In the genomic region with DNA sequence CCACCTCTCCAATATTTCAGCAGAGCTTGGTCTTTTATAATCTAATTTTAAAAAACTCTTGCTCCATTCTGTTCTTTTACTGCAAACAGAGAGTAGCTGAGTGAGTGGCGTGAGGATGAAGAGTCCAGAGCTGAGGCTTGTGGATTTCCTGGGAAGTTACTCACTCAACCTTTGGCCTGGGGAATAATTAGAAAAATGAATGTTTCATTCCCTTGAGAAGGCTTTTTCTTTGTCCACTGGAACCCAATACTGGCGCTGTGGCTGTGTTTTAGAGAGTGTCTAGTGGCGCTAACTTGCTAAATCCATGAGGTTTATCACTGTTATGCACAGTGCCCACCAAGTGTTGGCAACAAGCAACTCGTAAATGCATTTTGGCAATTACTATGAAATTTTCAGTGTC, we compare ENCODE assay signal across 11 cellular contexts.
A peak's percentile ranks its signal among the peaks of the same experiment; 100 is the strongest.
DNase-seq lines count a peak whose midpoint lies in the region; ATAC-seq and TF ChIP-seq lines count a peak whose summit lies in the region.
"Had no signal": no experiment of that assay in that cellular context is flagged by ENCODE, and none has a peak within 500 bp of the region (broad histone marks: within the 10 kb centered on the region; RNA-seq: fewer than 3 reads in every experiment).

No MANE protein-coding gene starts in this region.

- H3K9me3 ChIP-seq in left ventricle myocardium inferior (replicated peaks): no peaks in the 10 kb centered on the region
- H3K9me3 ChIP-seq in right atrium auricular region: no peaks in the 10 kb centered on the region
- H3K9me3 ChIP-seq: adrenal gland had no signal

- ATAC-seq in activated naive CD8-positive, alpha-beta T cell treated with anti-CD3 and anti-CD28 coated beads, Interleukin-2, amount 50 U/mL, for 24 hours: no peak

- H3K36me3 Mint-ChIP-seq in activated naive CD8-positive, alpha-beta T cell treated with anti-CD3 and anti-CD28 coated beads, Interleukin-2, amount 50 U/mL, for 24 hours (ENCODE audit: low read depth): no peaks in the 10 kb centered on the region

- H3K27me3 ChIP-seq in left ventricle myocardium inferior (ENCODE audit: low read depth) (no peaks in the 10 kb centered on the region), right atrium auricular region (no peaks in the 10 kb centered on the region)
- H3K27me3 ChIP-seq: adrenal gland had no signal

- intact Hi-C loops in left ventricle myocardium inferior (cut with micrococcal nuclease): loop anchor here (5.0 kb wide), 2 partner anchors 334 to 734 kb away; no protein-coding TSS in a partner anchor

- H3K36me3 ChIP-seq in left ventricle myocardium inferior (no peaks in the 10 kb centered on the region), right atrium auricular region (no peaks in the 10 kb centered on the region)
- H3K36me3 ChIP-seq: adrenal gland had no signal

- peak overlapping the region; percentile 50 for H3K27ac Mint-ChIP-seq in activated naive CD8-positive, alpha-beta T cell treated with anti-CD3 and anti-CD28 coated beads, Interleukin-2, amount 50 U/mL, for 24 hours

- no peak overlapping the region for H3K4me3 Mint-ChIP-seq in activated naive CD8-positive, alpha-beta T cell treated with anti-CD3 and anti-CD28 coated beads, Interleukin-2, amount 50 U/mL, for 24 hours

- H3K4me3 ChIP-seq in left ventricle myocardium inferior (no peak overlapping the region), right atrium auricular region (no peak overlapping the region), fibroblast of villous mesenchyme (ENCODE audit: low read depth, low read length) (no peak overlapping the region)
- H3K4me3 ChIP-seq: adrenal gland, K562, lung had no signal

- H3K9me3 Mint-ChIP-seq in activated naive CD8-positive, alpha-beta T cell treated with anti-CD3 and anti-CD28 coated beads, Interleukin-2, amount 50 U/mL, for 24 hours: no peaks in the 10 kb centered on the region

- H3K27me3 Mint-ChIP-seq in activated naive CD8-positive, alpha-beta T cell treated with anti-CD3 and anti-CD28 coated beads, Interleukin-2, amount 50 U/mL, for 24 hours: no peaks in the 10 kb centered on the region

- peak overlapping the region; percentile 45 for H3K27ac ChIP-seq in left ventricle myocardium inferior (replicated peaks)
- H3K27ac ChIP-seq in right atrium auricular region: no peak overlapping the region
- H3K27ac ChIP-seq: adrenal gland had no signal

- H3K4me1 ChIP-seq in left ventricle myocardium inferior: peaks cover 20% of the 10 kb centered on the region
- peaks cover 0 to 10% of the 10 kb centered on the region in 2 donors for H3K4me1 ChIP-seq in right atrium auricular region
- H3K4me1 ChIP-seq: adrenal gland had no signal

- TF ChIP-seq CTCF in left ventricle myocardium inferior (IDR thresholded peaks at IDR 0.05; ENCODE audit: borderline replicate concordance): no peak
- TF ChIP-seq CTCF in right atrium auricular region (IDR thresholded peaks at IDR 0.05): no peak
- no peak for TF ChIP-seq CTCF in fibroblast of villous mesenchyme (IDR thresholded peaks at IDR 0.05; ENCODE audit: insufficient read depth, low read depth, low read length)

- no peak for DNase-seq in left ventricle myocardium inferior
- DNase-seq in right atrium auricular region (ENCODE audit: low spot score): no peak
- no peak for DNase-seq in activated naive CD8-positive, alpha-beta T cell treated with anti-CD3 and anti-CD28 coated beads, Interleukin-2, amount 50 U/mL, for 24 hours
- DNase-seq in fibroblast of villous mesenchyme (ENCODE audit: low read depth): peak; percentile 41
- DNase-seq in smooth muscle cell of the brain vasculature (ENCODE audit: low read depth, low spot score): peak; percentile 37
- DNase-seq in stimulated activated CD4-positive, alpha-beta T cell treated with anti-CD3 and anti-CD28 coated beads, Interleukin-4, amount 100 ng/mL, for 24 hours: no peak
- no peak for DNase-seq in NCI-H345 (lab: John Stamatoyannopoulos, UW)
- no peak for DNase-seq in LoVo (ENCODE audit: low spot score)

- H3K4me1 Mint-ChIP-seq in activated naive CD8-positive, alpha-beta T cell treated with anti-CD3 and anti-CD28 coated beads, Interleukin-2, amount 50 U/mL, for 24 hours: peaks cover 29% of the 10 kb centered on the region

Comparison
In these comparisons a context has a peak if more than half of its experiments do, and no peak if none do; other contexts are left out.
1. DNase-seq: peak in fibroblast of villous mesenchyme (single experiment) and smooth muscle cell of the brain vasculature (single experiment); none in left ventricle myocardium inferior (single experiment), right atrium auricular region (single experiment), activated naive CD8-positive, alpha-beta T cell treated with anti-CD3 and anti-CD28 coated beads, Interleukin-2, amount 50 U/mL, for 24 hours (single experiment), stimulated activated CD4-positive, alpha-beta T cell treated with anti-CD3 and anti-CD28 coated beads, Interleukin-4, amount 100 ng/mL, for 24 hours (single experiment), NCI-H345 (single experiment) and LoVo (single experiment).